1 cellular context compared by ENCODE assay signal in genomic region chr14:75003250-75004027, GRCh38.
TF ChIP-seq lines count a peak whose summit lies in the region.

No MANE protein-coding gene starts in this region.

TF ChIP-seq in HEK293, 187 proteins besides CTCF, POLR2A, EP300 and RAD21 (continued from another document):
- TF ChIP-seq ZNF501 (tag by site-specific recombination; IDR thresholded peaks at IDR 0.05) (0 out of 2 replicates have a peak, but pooled peaks have one; percentile 36), ZNF654 (tag by site-specific recombination; IDR thresholded peaks at IDR 0.05; ENCODE audit: low read depth) (no peak), ZNF311 (tag by site-specific recombination; IDR thresholded peaks at IDR 0.05; ENCODE audit: borderline replicate concordance) (no peak)
